In the genomic region with DNA sequence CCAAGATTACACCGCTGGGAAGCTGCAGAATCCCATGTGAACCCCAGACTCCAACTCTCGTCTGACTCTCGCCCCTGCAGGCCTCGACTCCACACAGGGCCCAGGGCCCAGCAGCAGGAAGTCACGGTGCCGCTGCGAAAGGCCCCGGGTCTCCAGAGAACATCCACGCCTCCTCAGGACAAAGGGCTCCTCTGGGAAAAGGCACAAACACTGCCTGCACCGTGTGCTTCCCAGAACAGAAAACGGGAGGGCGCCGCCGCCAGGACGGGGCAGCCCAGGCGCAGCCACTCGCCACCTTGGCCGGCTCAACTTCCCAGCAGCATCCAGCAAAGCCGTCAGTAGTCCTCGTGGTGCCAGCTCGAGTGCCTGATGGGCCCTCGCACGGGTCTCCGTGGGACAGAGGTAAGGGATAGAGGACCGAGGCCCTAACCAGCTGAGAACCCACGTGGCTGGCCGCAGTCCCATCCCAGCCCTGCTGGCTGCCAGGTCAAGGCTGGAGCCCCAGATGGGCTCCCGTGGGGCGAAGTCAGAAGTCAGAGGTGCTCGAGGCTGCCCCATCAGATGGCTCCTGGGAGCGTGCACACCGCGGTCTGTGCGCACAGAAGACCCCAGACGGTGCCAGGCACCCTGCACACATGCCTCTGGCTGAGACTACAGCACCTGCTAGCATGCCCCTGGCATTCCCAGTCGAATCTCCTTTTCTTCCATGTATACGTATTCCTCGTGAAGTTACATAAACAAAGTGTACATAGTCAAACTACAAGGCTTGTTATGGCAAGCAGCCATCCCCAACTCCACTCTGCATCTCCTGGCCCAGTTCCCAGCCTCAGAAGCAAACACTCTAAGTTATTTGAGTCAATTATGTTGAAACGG, we compare ENCODE assay signal across 10 cellular contexts.
A peak's percentile ranks its signal among the peaks of the same experiment; 100 is the strongest.
DNase-seq lines count a peak whose midpoint lies in the region; ATAC-seq, FAIRE-seq and TF ChIP-seq lines count a peak whose summit lies in the region.
"Had no signal": no experiment of that assay in that cellular context is flagged by ENCODE, and none has a peak within 500 bp of the region (broad histone marks: within the 10 kb centered on the region; RNA-seq: fewer than 3 reads in every experiment).

No MANE protein-coding gene starts in this region.

- BruUV-seq in HepG2 (replicated peaks; lab: Mats Ljungman, UMichigan), result no TSS peak

- TF ChIP-seq POLR2A in A549 (IDR thresholded peaks at IDR 0.05; ENCODE audit: low read length), result no peak
- TF ChIP-seq POLR2A in HepG2 (IDR thresholded peaks at IDR 0.05; ENCODE audit: insufficient read depth in 1 of 2, low read depth in 2 of 2, low read length in 2 of 2), result no peak

- no peak overlapping the region for H3K4me3 ChIP-seq in A549
- no peak overlapping the region for H3K4me3 ChIP-seq in HepG2 (replicated peaks in 1 of 3; ENCODE audit: insufficient read depth in 1 of 3, low read depth in 2 of 3, low read length in 3 of 3)
- H3K4me3 ChIP-seq in smooth muscle cell, result no peak overlapping the region

- no peaks in the 10 kb centered on the region for H3K9me3 ChIP-seq in A549
- H3K9me3 ChIP-seq in HepG2 (ENCODE audit: low read length), result no peaks in the 10 kb centered on the region
- H3K9me3 ChIP-seq in smooth muscle cell (replicated peaks; ENCODE audit: low read depth), result no peaks in the 10 kb centered on the region

- 86% methylated on average over 36 of the region's 39 CpGs for WGBS in A549 (ENCODE audit: missing lambda C conversion rate)
- 81% methylated on average over 25 of the region's 39 CpGs for WGBS in HepG2 (ENCODE audit: low lambda C conversion rate)
- 94% methylated on average over 39 of the region's 39 CpGs for WGBS in smooth muscle cell (ENCODE audit: low lambda C conversion rate)

- peaks cover 23% of the 10 kb centered on the region for H3K4me1 ChIP-seq in A549
- peaks cover 59% of the 10 kb centered on the region for H3K4me1 ChIP-seq in HepG2 (ENCODE audit: insufficient read depth, low read length)
- no peaks in the 10 kb centered on the region for H3K4me1 ChIP-seq in smooth muscle cell (ENCODE audit: low read depth)

- H3K4me2 ChIP-seq in A549 (peak overlapping the region; percentile 30; the same call in 1 of the 3 replicates), HepG2 (ENCODE audit: low read depth, low read length) (peak overlapping the region; percentile 18; the same call in 1 of the 2 replicates), smooth muscle cell (no peak overlapping the region)

- no peak overlapping the region for H2AFZ ChIP-seq in HepG2 (ENCODE audit: low read length)
- no peak overlapping the region for H2AFZ ChIP-seq in smooth muscle cell (ENCODE audit: low read depth)

- ATAC-seq in A549 (peak; percentile 38 to 60; a peak in 4 of 6 replicates), HepG2 (peak; percentile 65), GM18861 (IDR thresholded peaks at IDR 0.05; ENCODE audit: unreplicated experiment) (no peak)

- in situ Hi-C loops in HepG2 (cut with HindIII; ENCODE audit: extremely low pct_ligation_motif_present, low pct_unique_long_range_greater_than_20kb), result no loop called here

- TF ChIP-seq CTCF in A549 (IDR thresholded peaks at IDR 0.05) (no peak), HepG2 (CRISPR knock-in tag; IDR thresholded peaks at IDR 0.05) (no peak), smooth muscle cell (IDR thresholded peaks at IDR 0.05; ENCODE audit: borderline replicate concordance, insufficient read depth, poor library complexity, severe bottlenecking) (no peak)

- CTCF ChIA-PET in A549 (lab: Yijun Ruan, JAX) (interaction anchor here (1.6 kb wide), 1 partner anchor 68 kb away, joined by 7 read pairs; no protein-coding TSS in a partner anchor), HepG2 (lab: Yijun Ruan, JAX; ENCODE audit: low intra/inter-chr PET ratio, low total read pairs) (no interaction called here)

- FAIRE-seq in A549 (lab: Jason Lieb, UNC), result no peak
- peak; percentile 81 for FAIRE-seq in HepG2 (lab: Jason Lieb, UNC)
- FAIRE-seq: colon had no signal

- H3K27me3 ChIP-seq in HepG2 (ENCODE audit: control insufficient read depth in 1 of 2, insufficient read depth in 2 of 2, low read length in 2 of 2) (no peaks in the 10 kb centered on the region), smooth muscle cell (ENCODE audit: low read depth) (no peaks in the 10 kb centered on the region)

- POLR2A ChIA-PET in A549 (lab: Yijun Ruan, JAX) (no interaction called here), HepG2 (lab: Yijun Ruan, JAX) (no interaction called here)

- DNase-seq in A549 (ENCODE audit: low read depth in 1 of 2, low spot score in 1 of 2) (peak in 1 of 2 experiments; percentile 52), LHCN-M2 (ENCODE audit: low read depth) (peak; percentile 25), astrocyte of the hippocampus (ENCODE audit: low read depth, low spot score) (peak; percentile 90), HepG2 (ENCODE audit: low spot score) (peak; percentile 76), smooth muscle cell (lab: John Stamatoyannopoulos, UW; ENCODE audit: unreplicated experiment) (no peak), hippocampal formation (lab: John Stamatoyannopoulos, UW) (no peak), globus pallidus (ENCODE audit: low spot score) (no peak)
- DNase-seq: DND-41 had no signal

- peaks cover 7% of the 10 kb centered on the region for H3F3A ChIP-seq in smooth muscle cell (ENCODE audit: low read depth)

- H3K27ac ChIP-seq in A549 (no peak overlapping the region), HepG2 (ENCODE audit: extremely low read length, insufficient read depth, low read length) (peak overlapping the region; percentile 70), smooth muscle cell (ENCODE audit: low read depth) (no peak overlapping the region)

- H3K36me3 ChIP-seq in HepG2 (replicated peaks in 1 of 2; ENCODE audit: control insufficient read depth in 1 of 2, insufficient read depth in 2 of 2, low read length in 2 of 2) (peaks cover 2 to 19% of the 10 kb centered on the region in 2 experiments; a peak in 4 of 5 replicates), smooth muscle cell (ENCODE audit: low read depth) (no peaks in the 10 kb centered on the region)

- TF ChIP-seq EP300 in A549 (IDR thresholded peaks at IDR 0.05), result no peak
- TF ChIP-seq EP300 in HepG2 (IDR thresholded peaks at IDR 0.05; ENCODE audit: low read depth in 2 of 2, low read length in 2 of 2), result peak in 1 of 2 experiments; percentile 22; a peak in 1 of 4 replicates
- TF ChIP-seq EP300 in HepG2 (CRISPR knock-in tag; IDR thresholded peaks at IDR 0.05; ENCODE audit: borderline replicate concordance), result no peak

- intact Hi-C loops in HepG2 (cut with micrococcal nuclease; ENCODE audit: unreplicated experiment), result no loop called here

- TF ChIP-seq RAD21 in A549 (conservative IDR thresholded peaks at IDR 0.05 in 1 of 2, IDR thresholded peaks at IDR 0.05 in 1 of 2) (no peak), HepG2 (CRISPR knock-in tag; IDR thresholded peaks at IDR 0.05) (no peak)

- H4K20me1 ChIP-seq in HepG2 (ENCODE audit: insufficient read depth, low read length) (no peaks in the 10 kb centered on the region), smooth muscle cell (ENCODE audit: low read depth) (no peaks in the 10 kb centered on the region)

- H3K9ac ChIP-seq in HepG2 (ENCODE audit: insufficient read depth, low read depth, low read length) (no peak overlapping the region), smooth muscle cell (ENCODE audit: low read depth) (no peak overlapping the region)

- H3K79me2 ChIP-seq in HepG2 (ENCODE audit: insufficient read depth, low read length), result no peaks in the 10 kb centered on the region
- no peaks in the 10 kb centered on the region for H3K79me2 ChIP-seq in smooth muscle cell (ENCODE audit: low read depth)

TF ChIP-seq in A549, 52 proteins besides CTCF, POLR2A, EP300 and RAD21 (continues in another document):
- no peak for TF ChIP-seq KDM5A (IDR thresholded peaks at IDR 0.05)
- TF ChIP-seq GATA3 (IDR thresholded peaks at IDR 0.05; ENCODE audit: borderline replicate concordance), result no peak
- TF ChIP-seq HOXB13 (CRISPR knock-in tag; IDR thresholded peaks at IDR 0.05; ENCODE audit: low read depth), result no peak
- no peak for TF ChIP-seq MAX (IDR thresholded peaks at IDR 0.05)

TF ChIP-seq in HepG2, 621 proteins besides CTCF, POLR2A, EP300 and RAD21 (continues in another document):
- peak; percentile 58; the same call in 1 of the 2 replicates for TF ChIP-seq ZBED4 (CRISPR knock-in tag; IDR thresholded peaks at IDR 0.05; ENCODE audit: borderline replicate concordance)
- TF ChIP-seq GATAD2A (CRISPR knock-in tag; IDR thresholded peaks at IDR 0.05), result peak; percentile 80
- no peak for TF ChIP-seq ESRRA (CRISPR knock-in tag; IDR thresholded peaks at IDR 0.05; ENCODE audit: low read depth)
- no peak for TF ChIP-seq ZNF570 (CRISPR knock-in tag; IDR thresholded peaks at IDR 0.05; ENCODE audit: borderline replicate concordance)
- TF ChIP-seq CC2D1A (CRISPR knock-in tag; IDR thresholded peaks at IDR 0.05), result no peak
- TF ChIP-seq SOX13 (IDR thresholded peaks at IDR 0.05), result no peak
- TF ChIP-seq SOX13 (CRISPR knock-in tag; conservative IDR thresholded peaks at IDR 0.05 in 1 of 2, IDR thresholded peaks at IDR 0.05 in 1 of 2), result peak in 1 of 2 experiments; percentile 63; a peak in 1 of 4 replicates

Comparison
In these comparisons a context has a peak if more than half of its experiments do, and no peak if none do; other contexts are left out.
1. DNase-seq: peak in LHCN-M2 (single experiment), astrocyte of the hippocampus (single experiment) and HepG2 (single experiment); none in smooth muscle cell (single experiment), hippocampal formation (0 of 2) and globus pallidus (single experiment).
2. Of the 38 proteins assayed by ChIP-seq in both HepG2 and A549: peak only in HepG2: HDAC2 and MAX; only in A549: none; in both: none; in neither: 35; mixed calls (peak in some experiments, not most) for 1.